ENCODE assay signal across 16 cellular contexts in the genomic region with DNA sequence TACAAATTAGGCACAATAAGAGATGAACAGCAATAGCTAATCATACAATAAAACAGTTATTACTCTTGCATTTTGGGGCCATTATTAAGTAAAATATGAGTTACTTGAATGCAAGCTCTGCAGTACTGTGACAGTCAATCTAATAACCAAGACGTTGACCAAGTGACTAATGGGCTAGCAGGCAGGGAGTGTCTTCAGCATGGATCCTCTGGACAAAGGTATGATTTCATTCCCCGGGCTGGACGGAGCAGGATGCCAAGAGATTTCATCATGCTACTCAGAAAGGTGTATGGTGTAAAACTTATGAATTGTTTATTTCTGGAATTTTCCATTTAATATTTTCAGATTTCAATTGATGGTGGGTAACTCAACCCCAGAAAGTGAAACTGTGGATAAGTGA.
A peak's percentile ranks its signal among the peaks of the same experiment; 100 is the strongest.
DNase-seq lines count a peak whose midpoint lies in the region; ATAC-seq and TF ChIP-seq lines count a peak whose summit lies in the region.
"Had no signal": no experiment of that assay in that cellular context is flagged by ENCODE, and none has a peak within 500 bp of the region (broad histone marks: within the 10 kb centered on the region; RNA-seq: fewer than 3 reads in every experiment).

No MANE protein-coding gene starts in this region.

- no peaks in the 10 kb centered on the region for H3K9me3 ChIP-seq in heart right ventricle

- H3K4me3 ChIP-seq in heart right ventricle = no peak overlapping the region

- H3K36me3 Mint-ChIP-seq in natural killer cell = peaks cover 9% of the 10 kb centered on the region
- H3K36me3 Mint-ChIP-seq in natural killer cell treated with Interleukin-12 subunit alpha and Interleukin-12 subunit beta and Interleukin-15 and Interleukin-18, amount 100 ng/mL, for 72 hours = peaks cover 5% of the 10 kb centered on the region

- H3K36me3 ChIP-seq in heart right ventricle = peaks cover 0 to 71% (median 0%) of the 10 kb centered on the region in 9 donors

- H3K27ac Mint-ChIP-seq in natural killer cell = peak overlapping the region; percentile 59 to 68
- peak overlapping the region in 1 of 2 donors; percentile 22 for H3K27ac Mint-ChIP-seq in natural killer cell treated with Interleukin-12 subunit alpha and Interleukin-12 subunit beta and Interleukin-15 and Interleukin-18, amount 100 ng/mL, for 72 hours
- H3K27ac Mint-ChIP-seq: activated naive CD4-positive, alpha-beta T cell treated with anti-CD3 and anti-CD28 coated beads, Interleukin-2, amount 50 U/mL, for 72 hours had no signal

- WGBS in heart right ventricle, 2 donors = 73 to 74% methylated on average over 3 of the region's 3 CpGs

- TF ChIP-seq CTCF in natural killer cell (IDR thresholded peaks at IDR 0.05) (no peak), heart right ventricle (IDR thresholded peaks at IDR 0.05) (no peak)

- H3K9me3 Mint-ChIP-seq in natural killer cell = no peaks in the 10 kb centered on the region
- no peaks in the 10 kb centered on the region for H3K9me3 Mint-ChIP-seq in natural killer cell treated with Interleukin-12 subunit alpha and Interleukin-12 subunit beta and Interleukin-15 and Interleukin-18, amount 100 ng/mL, for 72 hours
- H3K9me3 Mint-ChIP-seq: activated naive CD4-positive, alpha-beta T cell treated with anti-CD3 and anti-CD28 coated beads, Interleukin-2, amount 50 U/mL, for 72 hours had no signal

- H3K27ac ChIP-seq in heart right ventricle = no peak overlapping the region

- H3K4me3 Mint-ChIP-seq in natural killer cell = no peak overlapping the region
- no peak overlapping the region for H3K4me3 Mint-ChIP-seq in natural killer cell treated with Interleukin-12 subunit alpha and Interleukin-12 subunit beta and Interleukin-15 and Interleukin-18, amount 100 ng/mL, for 72 hours

- peaks cover 59 to 71% of the 10 kb centered on the region in 2 donors for H3K4me1 Mint-ChIP-seq in natural killer cell
- peaks cover 36 to 43% of the 10 kb centered on the region in 2 donors for H3K4me1 Mint-ChIP-seq in natural killer cell treated with Interleukin-12 subunit alpha and Interleukin-12 subunit beta and Interleukin-15 and Interleukin-18, amount 100 ng/mL, for 72 hours (ENCODE audit: low read depth in 2 of 2)

- DNase-seq in natural killer cell (no peak), amniotic epithelial cell (ENCODE audit: low read depth) (peak; percentile 46), kidney tubule cell (ENCODE audit: low spot score) (peak; percentile 77), Ammon's horn (ENCODE audit: low spot score) (no peak), heart right ventricle (no peak), activated gamma-delta T cell treated with Interleukin-2 at 50 U/mL for 16 hours (no peak)
- DNase-seq in natural killer cell treated with Interleukin-12 subunit alpha and Interleukin-12 subunit beta and Interleukin-15 and Interleukin-18, amount 100 ng/mL, for 72 hours (ENCODE audit: low spot score) = no peak
- no peak for DNase-seq in central memory CD4-positive, alpha-beta T cell
- DNase-seq: activated CD8-positive, alpha-beta memory T cell treated with anti-CD3 and anti-CD28 coated beads, Interleukin-2, amount 50 U/mL, for 4 hours; kidney; NCI-H2107; NCI-H748 treated with DMSO at 0.1 percent for 48 hours; RPMI8226; T-helper 1 cell had no signal

- H3K27me3 ChIP-seq in heart right ventricle = no peaks in the 10 kb centered on the region

- peaks cover 5 to 64% (median 21%) of the 10 kb centered on the region in 9 donors for H3K4me1 ChIP-seq in heart right ventricle

- no peaks in the 10 kb centered on the region for H3K27me3 Mint-ChIP-seq in natural killer cell (ENCODE audit: low read depth in 2 of 2)
- H3K27me3 Mint-ChIP-seq in natural killer cell treated with Interleukin-12 subunit alpha and Interleukin-12 subunit beta and Interleukin-15 and Interleukin-18, amount 100 ng/mL, for 72 hours = no peaks in the 10 kb centered on the region

- intact Hi-C loops in natural killer cell (cut with micrococcal nuclease) = no loop called here
- intact Hi-C loops in heart right ventricle (cut with DNase I) = loop anchor here in 3 of 10 donors (10.0 kb wide), 2 partner anchors 87 to 347 kb away; a partner anchor contains a TSS

- ATAC-seq in natural killer cell = no peak
- no peak for ATAC-seq in natural killer cell treated with Interleukin-12 subunit alpha and Interleukin-12 subunit beta and Interleukin-15 and Interleukin-18, amount 100 ng/mL, for 72 hours
- ATAC-seq in heart right ventricle = no peak
- ATAC-seq: activated CD4-positive, CD25-positive, alpha-beta regulatory T cell treated with anti-CD3 and anti-CD28 coated beads, Interleukin-2, amount 50 U/mL, for 24 hours; activated naive CD4-positive, alpha-beta T cell treated with anti-CD3 and anti-CD28 coated beads, Interleukin-2, amount 50 U/mL, for 72 hours had no signal

Comparison
In these comparisons a context has a peak if more than half of its experiments do, and no peak if none do; other contexts are left out.
1. DNase-seq: peak in amniotic epithelial cell (single experiment) and kidney tubule cell (single experiment); none in natural killer cell (single experiment), natural killer cell treated with Interleukin-12 subunit alpha and Interleukin-12 subunit beta and Interleukin-15 and Interleukin-18, amount 100 ng/mL, for 72 hours (single experiment), central memory CD4-positive, alpha-beta T cell (single experiment), Ammon's horn (single experiment), heart right ventricle (0 of 2) and activated gamma-delta T cell treated with Interleukin-2 at 50 U/mL for 16 hours (single experiment).